ENCODE assay signal across 17 cellular contexts in the genomic region with DNA sequence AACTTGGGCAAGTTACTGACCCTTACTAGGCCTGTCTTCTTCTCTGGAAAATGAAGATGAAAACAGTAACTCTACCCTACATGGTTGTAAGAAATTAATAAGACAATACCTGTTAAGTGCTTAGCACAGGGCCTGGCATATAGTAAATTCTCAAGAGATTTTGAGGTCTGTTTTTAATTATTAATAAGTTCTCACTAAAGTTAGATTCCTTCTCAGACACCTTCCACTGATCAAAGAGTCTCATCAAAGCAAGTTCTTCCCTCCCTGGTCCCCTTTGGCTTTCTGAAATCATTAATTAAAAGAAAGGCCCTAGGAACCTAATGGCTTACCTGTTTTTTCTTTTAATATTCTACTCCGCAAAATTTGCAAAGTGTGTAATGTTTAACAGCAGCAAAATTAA.
"Had no signal": no experiment of that assay in that cellular context is flagged by ENCODE, and none has a peak within 500 bp of the region (broad histone marks: within the 10 kb centered on the region; RNA-seq: fewer than 3 reads in every experiment).

No MANE protein-coding gene starts in this region.

- DNase-seq: activated CD4-positive, alpha-beta memory T cell treated with anti-CD3 and anti-CD28 coated beads for 36 hours; activated CD8-positive, alpha-beta memory T cell treated with anti-CD3 and anti-CD28 coated beads, Interleukin-2, amount 50 U/mL, for 48 hours; activated naive CD4-positive, alpha-beta T cell; colonic mucosa; effector CD4-positive, alpha-beta T cell; natural killer cell; occipital lobe; stimulated activated CD4-positive, alpha-beta T cell treated with anti-CD3 and anti-CD28 coated beads, Interleukin-15, amount 100 ng/mL, for 24 hours; stimulated activated CD4-positive, alpha-beta T cell treated with anti-CD3 and anti-CD28 coated beads, Interleukin-4, amount 100 ng/mL, for 24 hours; stomach; T-helper 9 cell; tibial artery had no signal

- H3K27ac ChIP-seq: prostate gland, tibial artery had no signal

- H3K36me3 ChIP-seq: ascending aorta, colonic mucosa, prostate gland had no signal

- H3K4me3 ChIP-seq: ascending aorta, colonic mucosa, lung, prostate gland, stomach, tibial artery, vagina had no signal

- H3K27me3 ChIP-seq: ascending aorta, colonic mucosa, stomach, tibial artery, vagina had no signal

- ATAC-seq: natural killer cell had no signal

- H3K4me1 ChIP-seq: colonic mucosa had no signal

- FAIRE-seq: frontal cortex had no signal

- H3K9me3 ChIP-seq: colonic mucosa, prostate gland had no signal
